ENCODE assay signal across 12 cellular contexts in genomic region chr3:28835751-28836150, GRCh38.
DNase-seq lines count a peak whose midpoint lies in the region; ATAC-seq, FAIRE-seq and TF ChIP-seq lines count a peak whose summit lies in the region.
"Had no signal": no experiment of that assay in that cellular context is flagged by ENCODE, and none has a peak within 500 bp of the region (broad histone marks: within the 10 kb centered on the region; RNA-seq: fewer than 3 reads in every experiment).

No MANE protein-coding gene starts in this region.

- H3K36me3 ChIP-seq in body of pancreas (replicated peaks in 1 of 2; ENCODE audit: insufficient read depth in 1 of 2, low read depth in 2 of 2) (no peaks in the 10 kb centered on the region), lower lobe of right lung (no peaks in the 10 kb centered on the region)

- H2BK15ac ChIP-seq in H9 (ENCODE audit: low read depth, low read length): no peak overlapping the region

- no peaks in the 10 kb centered on the region for H3K79me2 ChIP-seq in H9 (ENCODE audit: insufficient read depth, low read length)

- H2BK5ac ChIP-seq in H9 (ENCODE audit: insufficient read length, low read length): no peak overlapping the region

- peak overlapping the region in 2 of 3 experiments; percentile 65 to 85; a peak in 4 of 7 replicates for H3K27ac Mint-ChIP-seq in H9
- H3K27ac Mint-ChIP-seq: B cell had no signal

- no peak overlapping the region for H3K4me2 ChIP-seq in H9 (ENCODE audit: insufficient read depth, insufficient read length, low read length)

- no peak for TF ChIP-seq CTCF in H9 (conservative IDR thresholded peaks at IDR 0.05)
- no peak for TF ChIP-seq CTCF in body of pancreas (IDR thresholded peaks at IDR 0.05)
- no peak for TF ChIP-seq CTCF in lower lobe of right lung (IDR thresholded peaks at IDR 0.05)

- no peaks in the 10 kb centered on the region for H4K20me1 ChIP-seq in H9 (ENCODE audit: control insufficient read depth, insufficient read depth, insufficient read length)

- intact Hi-C loops in body of pancreas (cut with DNase I): no loop called here
- intact Hi-C loops in lower lobe of right lung (cut with DNase I): no loop called here

- no peak overlapping the region for H3K18ac ChIP-seq in H9 (ENCODE audit: insufficient read length, low read depth, low read length)

- no peak overlapping the region for H4K5ac ChIP-seq in H9 (ENCODE audit: insufficient read length, low read depth, low read length)

- no peak overlapping the region for H3K23ac ChIP-seq in H9 (ENCODE audit: insufficient read length, low read depth, low read length)

- H3K79me1 ChIP-seq in H9 (ENCODE audit: insufficient read depth, low read depth, low read length, poor library complexity, severe bottlenecking): no peaks in the 10 kb centered on the region

- FAIRE-seq in GM19239 (lab: Jason Lieb, UNC): no peak
- FAIRE-seq: endometrium, HTR-8/SVneo had no signal

- no peaks in the 10 kb centered on the region for H3K23me2 ChIP-seq in H9 (ENCODE audit: insufficient read length, low read depth, low read length, poor library complexity, severe bottlenecking)

- H2BK20ac ChIP-seq in H9 (ENCODE audit: low read depth, low read length, poor library complexity, severe bottlenecking): no peak overlapping the region

- H3K27ac ChIP-seq in H9 (ENCODE audit: insufficient read length, low read depth, low read length): no peak overlapping the region
- no peak overlapping the region for H3K27ac ChIP-seq in body of pancreas
- H3K27ac ChIP-seq in lower lobe of right lung: no peak overlapping the region

- no peak overlapping the region for H3T11ph ChIP-seq in H9 (ENCODE audit: low read length)

- no peak overlapping the region for H2AFZ ChIP-seq in H9 (ENCODE audit: low read length)

- H3K27me3 Mint-ChIP-seq in H9 (ENCODE audit: low read depth): peaks cover 3% of the 10 kb centered on the region
- H3K27me3 Mint-ChIP-seq: B cell had no signal

- H3K4me1 ChIP-seq in H9 (ENCODE audit: insufficient read depth, low read length): no peaks in the 10 kb centered on the region
- no peaks in the 10 kb centered on the region for H3K4me1 ChIP-seq in body of pancreas
- H3K4me1 ChIP-seq in lower lobe of right lung: no peaks in the 10 kb centered on the region

- H2BK120ac ChIP-seq in H9 (ENCODE audit: low read depth, low read length, poor library complexity, severe bottlenecking): no peak overlapping the region

- no peak overlapping the region for H3K4me3 ChIP-seq in body of pancreas
- no peak overlapping the region for H3K4me3 ChIP-seq in lower lobe of right lung

- no peak overlapping the region for H2BK12ac ChIP-seq in H9 (ENCODE audit: insufficient read length, low read depth, low read length)

- no peak overlapping the region for H4K8ac ChIP-seq in H9 (replicated peaks; ENCODE audit: insufficient read length, low read depth, low read length)

- in situ Hi-C loops in ACHN (cut with HindIII; ENCODE audit: low pct_ligation_motif_present, low pct_unique_long_range_greater_than_20kb, low sequenced_read_pairs): no loop called here

- peak; percentile 53 for ATAC-seq in body of pancreas
- peak in 1 of 2 donors; percentile 46 for ATAC-seq in lower lobe of right lung
- no peak for ATAC-seq in HG03159 (IDR thresholded peaks at IDR 0.05; ENCODE audit: unreplicated experiment)
- ATAC-seq in GM19463 (IDR thresholded peaks at IDR 0.05; ENCODE audit: unreplicated experiment): no peak

- WGBS in H9 (ENCODE audit: extremely low coverage, insufficient read length, low lambda C conversion rate): no CpG with 5 or more reads among the region's 8 CpGs
- 12 to 14% methylated on average over 8 of the region's 8 CpGs for WGBS in body of pancreas, 2 donors

- peaks cover 11 to 31% of the 10 kb centered on the region in 2 experiments for H3K4me1 Mint-ChIP-seq in H9
- H3K4me1 Mint-ChIP-seq: B cell had no signal

- TF ChIP-seq POLR2A in body of pancreas (IDR thresholded peaks at IDR 0.05): no peak

- no peak overlapping the region for H3K14ac ChIP-seq in H9 (ENCODE audit: insufficient read depth, low read length)

- peaks cover 10 to 12% of the 10 kb centered on the region in 2 experiments for H3K9me3 Mint-ChIP-seq in H9

- H3K56ac ChIP-seq in H9 (ENCODE audit: insufficient read length, low read depth, low read length): no peak overlapping the region

- H2AK5ac ChIP-seq in H9 (ENCODE audit: insufficient read length, low read length): no peak overlapping the region

- peaks cover 2 to 9% (median 3%) of the 10 kb centered on the region in 3 experiments; a peak in 3 of 7 replicates for H3K36me3 Mint-ChIP-seq in H9 (ENCODE audit: insufficient read depth in 1 of 3, low read depth in 3 of 3)

- H3K27me3 ChIP-seq in H9 (ENCODE audit: insufficient read depth, low read length) (no peaks in the 10 kb centered on the region; the same call in 1 of the 2 replicates), body of pancreas (no peaks in the 10 kb centered on the region), lower lobe of right lung (ENCODE audit: low read depth) (no peaks in the 10 kb centered on the region)

- H3K4me3 Mint-ChIP-seq in H9: no peak overlapping the region
- H3K4me3 Mint-ChIP-seq: B cell had no signal

- no peak overlapping the region for H3K4ac ChIP-seq in H9 (ENCODE audit: low read depth, low read length)

- no peak overlapping the region for H3K9ac ChIP-seq in H9 (ENCODE audit: extremely low read depth, insufficient read length, low read length)

- peak; percentile 13 for DNase-seq in ACHN
- peak; percentile 58 for DNase-seq in H9
- DNase-seq in body of pancreas: peak in 3 of 4 donors; percentile 19 to 52 (median 37)
- peak; percentile 42 for DNase-seq in lower lobe of right lung
- no peak for DNase-seq in GM19239 (ENCODE audit: insufficient read length, low spot score)
- DNase-seq in activated CD4-positive, alpha-beta T cell treated with anti-CD3 and anti-CD28 coated beads for 48 hours: no peak
- DNase-seq: hippocampal formation had no signal

- H4K91ac ChIP-seq in H9 (ENCODE audit: insufficient read length, low read depth, low read length): no peak overlapping the region

- no peaks in the 10 kb centered on the region for H3K9me3 ChIP-seq in H9 (ENCODE audit: control insufficient read depth, low read depth, low read length)
- no peaks in the 10 kb centered on the region for H3K9me3 ChIP-seq in body of pancreas
- peaks cover 9% of the 10 kb centered on the region for H3K9me3 ChIP-seq in lower lobe of right lung

Comparison
In these comparisons a context has a peak if more than half of its experiments do, and no peak if none do; other contexts are left out.
1. DNase-seq: peak in ACHN (single experiment), H9 (single experiment), body of pancreas (3 of 4) and lower lobe of right lung (single experiment); none in GM19239 (single experiment) and activated CD4-positive, alpha-beta T cell treated with anti-CD3 and anti-CD28 coated beads for 48 hours (single experiment).